ENCODE assay signal across 13 cellular contexts in genomic region chr14:91654836-91655235, GRCh38.
"Had no signal": no experiment of that assay in that cellular context is flagged by ENCODE, and none has a peak within 500 bp of the region (broad histone marks: within the 10 kb centered on the region; RNA-seq: fewer than 3 reads in every experiment).

No MANE protein-coding gene starts in this region.

- DNase-seq: activated CD4-positive, alpha-beta T cell treated with anti-CD3 and anti-CD28 coated beads, Interleukin-2, amount 50 U/mL, for 1 hour; activated effector memory CD4-positive, alpha-beta T cell treated with Interleukin-2 at 50 U/mL for 16 hours; activated T-cell treated with anti-CD3 and anti-CD28 coated beads, Interleukin-2, amount 50 U/mL, for 24 hours; amygdala; hippocampal formation; kidney glomerular epithelial cell; naive thymus-derived CD8-positive, alpha-beta T cell; right lobe of liver; stimulated activated CD4-positive, alpha-beta T cell treated with anti-CD3 and anti-CD28 coated beads, Interleukin-12 subunit alpha, Interleukin-12 subunit beta, amount 100 ng/mL, for 4 hours; stimulated activated naive CD4-positive, alpha-beta T cell treated with Interleukin-2 at 50 U/mL for 16 hours had no signal

- ATAC-seq: activated naive CD4-positive, alpha-beta T cell treated with anti-CD3 and anti-CD28 coated beads, Interleukin-2, amount 50 U/mL, for 72 hours; naive thymus-derived CD8-positive, alpha-beta T cell; right lobe of liver had no signal

- H3K9me3 ChIP-seq: neutrophil, right lobe of liver had no signal

- H3K4me1 ChIP-seq: right lobe of liver had no signal

- H3K36me3 ChIP-seq: neutrophil, right lobe of liver had no signal

- H3K27me3 ChIP-seq: neutrophil, right lobe of liver had no signal

- H3K27ac ChIP-seq: neutrophil, right lobe of liver had no signal

- H3K4me3 ChIP-seq: lung, right lobe of liver had no signal
